1 cellular context compared by ENCODE assay signal in genomic region chr6:33114428-33114827, GRCh38.
TF ChIP-seq lines count a peak whose summit lies in the region.

No MANE protein-coding gene starts in this region.

TF ChIP-seq in K562, 482 proteins besides CTCF, POLR2A, EP300 and RAD21:
- TF ChIP-seq ZBTB9 (CRISPR knock-in tag; IDR thresholded peaks at IDR 0.05) (no peak), SPI1 (IDR thresholded peaks at IDR 0.05; ENCODE audit: borderline replicate concordance, low read depth, low read length) (0 out of 2 replicates have a peak, but pooled peaks have one; percentile 1), CREM (IDR thresholded peaks at IDR 0.05; ENCODE audit: low read depth) (no peak)
TF ChIP-seq in K562: peak in this region for 1.
